8 cellular contexts compared by ENCODE assay signal in genomic region chr4:123776267-123776666, GRCh38.
DNase-seq lines count a peak whose midpoint lies in the region; ATAC-seq and TF ChIP-seq lines count a peak whose summit lies in the region.

No MANE protein-coding gene starts in this region.

- no peaks in the 10 kb centered on the region for H3K79me2 ChIP-seq in Karpas-422 (ENCODE audit: low read length)

- H3K36me3 ChIP-seq in Karpas-422 (ENCODE audit: insufficient read depth, low read length) (no peaks in the 10 kb centered on the region), left lung (no peaks in the 10 kb centered on the region)

- TF ChIP-seq CTCF in left lung (IDR thresholded peaks at IDR 0.05): no peak

- H3K4me3 ChIP-seq in Karpas-422 (ENCODE audit: low read length): no peak overlapping the region
- no peak overlapping the region for H3K4me3 ChIP-seq in left lung

- H3K27me3 ChIP-seq in Karpas-422 (ENCODE audit: low read length) (no peaks in the 10 kb centered on the region), left lung (no peaks in the 10 kb centered on the region)

- ATAC-seq in GM19035 (IDR thresholded peaks at IDR 0.05; ENCODE audit: unreplicated experiment) (peak; percentile 98), HG02610 (IDR thresholded peaks at IDR 0.05; ENCODE audit: unreplicated experiment) (peak; percentile 99), HG03442 (IDR thresholded peaks at IDR 0.05; ENCODE audit: unreplicated experiment) (peak; percentile 100), left lung (no peak)

- DNase-seq in CD1c-positive myeloid dendritic cell (ENCODE audit: extremely low spot score) (peak; percentile 51), Karpas-422 (no peak), medulla oblongata (ENCODE audit: extremely low spot score) (no peak), left lung (no peak)
- no peak for DNase-seq in stimulated activated CD4-positive, alpha-beta T cell treated with anti-CD3 and anti-CD28 coated beads, Interleukin-4, amount 100 ng/mL, for 1 hour

- H3K4me2 ChIP-seq in Karpas-422 (ENCODE audit: low read depth, low read length, poor library complexity, severe bottlenecking): no peak overlapping the region

- no peak overlapping the region for H3K9ac ChIP-seq in Karpas-422 (ENCODE audit: low read length)

- no peak overlapping the region for H2AFZ ChIP-seq in Karpas-422 (ENCODE audit: low read length)

- no peaks in the 10 kb centered on the region for H4K20me1 ChIP-seq in Karpas-422 (ENCODE audit: insufficient read depth, low read depth, low read length)

- no peak overlapping the region for H3K27ac ChIP-seq in Karpas-422 (ENCODE audit: low read length)
- H3K27ac ChIP-seq in left lung: no peak overlapping the region

- H3K4me1 ChIP-seq in Karpas-422 (ENCODE audit: low read length) (no peaks in the 10 kb centered on the region), left lung (no peaks in the 10 kb centered on the region)

- no peaks in the 10 kb centered on the region for H3K9me2 ChIP-seq in Karpas-422 (replicated peaks; ENCODE audit: insufficient read depth, low read length)

- intact Hi-C loops in left lung (cut with DNase I): no loop called here

- H3K9me3 ChIP-seq in Karpas-422 (ENCODE audit: low read length) (no peaks in the 10 kb centered on the region), left lung (peaks cover 0 to 2% of the 10 kb centered on the region in 2 donors)
